In genomic region chr6:149213829-149214228, GRCh38 we compare ENCODE assay signal across 1 cellular context.
TF ChIP-seq lines count a peak whose summit lies in the region.

No MANE protein-coding gene starts in this region.

TF ChIP-seq in HepG2, 621 proteins besides CTCF, POLR2A, EP300 and RAD21 (continued from another document):
- TF ChIP-seq TFAP4 (IDR thresholded peaks at IDR 0.05; ENCODE audit: borderline replicate concordance, low read depth) (no peak), ZFP37 (CRISPR knock-in tag; IDR thresholded peaks at IDR 0.05; ENCODE audit: borderline replicate concordance) (no peak), SNAPC5 (CRISPR knock-in tag; IDR thresholded peaks at IDR 0.05; ENCODE audit: borderline replicate concordance) (no peak), KLF9 (CRISPR knock-in tag; IDR thresholded peaks at IDR 0.05; ENCODE audit: low read depth) (no peak), TCF12 (IDR thresholded peaks at IDR 0.05) (no peak), TCF12 (CRISPR knock-in tag; IDR thresholded peaks at IDR 0.05) (no peak), ZNF569 (CRISPR knock-in tag; IDR thresholded peaks at IDR 0.05; ENCODE audit: borderline replicate concordance) (no peak), ZNF83 (CRISPR knock-in tag; IDR thresholded peaks at IDR 0.05; ENCODE audit: borderline replicate concordance) (no peak), ZBTB33 (CRISPR knock-in tag; IDR thresholded peaks at IDR 0.05) (no peak), KMT2A (CRISPR knock-in tag; IDR thresholded peaks at IDR 0.05) (no peak), KLF16 (CRISPR knock-in tag; IDR thresholded peaks at IDR 0.05) (no peak), ZBTB25 (CRISPR knock-in tag; IDR thresholded peaks at IDR 0.05) (no peak), PAX8 (CRISPR knock-in tag; IDR thresholded peaks at IDR 0.05; ENCODE audit: borderline replicate concordance) (no peak), HNRNPL (IDR thresholded peaks at IDR 0.05; ENCODE audit: low read depth, low read length) (no peak), DR1 (CRISPR knock-in tag; IDR thresholded peaks at IDR 0.05) (no peak), ZNF577 (CRISPR knock-in tag; IDR thresholded peaks at IDR 0.05; ENCODE audit: borderline replicate concordance, low read depth) (no peak), KDM5A (IDR thresholded peaks at IDR 0.05; ENCODE audit: borderline replicate concordance, low read length) (no peak)
